Comparison of ENCODE assay signal across 1 cellular context in genomic region chr20:34825530-34826362, GRCh38.
A peak's percentile ranks its signal among the peaks of the same experiment; 100 is the strongest.
TF ChIP-seq lines count a peak whose summit lies in the region.

NCOA6 (minus strand) TSS chr20:34825651; CDS start chr20:34782355, 43,296 bp downstream.

TF ChIP-seq in HepG2, 621 proteins besides CTCF, POLR2A, EP300 and RAD21 (continued from another document and continues in another):
- TF ChIP-seq KIAA2018 (CRISPR knock-in tag; IDR thresholded peaks at IDR 0.05; ENCODE audit: borderline replicate concordance): no peak
- no peak for TF ChIP-seq ZNF33A (CRISPR knock-in tag; IDR thresholded peaks at IDR 0.05; ENCODE audit: borderline replicate concordance)
- TF ChIP-seq ATF4 (CRISPR knock-in tag; IDR thresholded peaks at IDR 0.05): no peak
- TF ChIP-seq HOXA5 (CRISPR knock-in tag; IDR thresholded peaks at IDR 0.05): 0 out of 2 replicates have a peak, but pooled peaks have one; percentile 67
- no peak for TF ChIP-seq ELK4 (CRISPR knock-in tag; IDR thresholded peaks at IDR 0.05; ENCODE audit: borderline replicate concordance)
- TF ChIP-seq ZNF768 (CRISPR knock-in tag; IDR thresholded peaks at IDR 0.05): peak; percentile 58; the same call in 1 of the 2 replicates
- TF ChIP-seq ZBTB37 (CRISPR knock-in tag; IDR thresholded peaks at IDR 0.05): no peak
- no peak for TF ChIP-seq CENPT (CRISPR knock-in tag; IDR thresholded peaks at IDR 0.05; ENCODE audit: low read depth)
- TF ChIP-seq ZNF510 (CRISPR knock-in tag; IDR thresholded peaks at IDR 0.05; ENCODE audit: low read depth): no peak
- no peak for TF ChIP-seq UBTF (CRISPR knock-in tag; IDR thresholded peaks at IDR 0.05)
- peak; percentile 38 for TF ChIP-seq HDAC2 (CRISPR knock-in tag; IDR thresholded peaks at IDR 0.05)
- TF ChIP-seq EEA1 (CRISPR knock-in tag; IDR thresholded peaks at IDR 0.05; ENCODE audit: borderline replicate concordance): no peak
- TF ChIP-seq SOX6 (IDR thresholded peaks at IDR 0.05): no peak
- no peak; the same call in 1 of the 2 replicates for TF ChIP-seq SOX6 (CRISPR knock-in tag; IDR thresholded peaks at IDR 0.05)
- no peak for TF ChIP-seq CC2D1A (CRISPR knock-in tag; IDR thresholded peaks at IDR 0.05)
- peak; percentile 45; the same call in 1 of the 2 replicates for TF ChIP-seq AHR (CRISPR knock-in tag; IDR thresholded peaks at IDR 0.05)
- no peak for TF ChIP-seq ZBTB7A (CRISPR knock-in tag; IDR thresholded peaks at IDR 0.05)
- TF ChIP-seq ZNF263 (CRISPR knock-in tag; IDR thresholded peaks at IDR 0.05): no peak
- TF ChIP-seq PHF21A (CRISPR knock-in tag; IDR thresholded peaks at IDR 0.05): no peak; the same call in 1 of the 2 replicates
- 0 out of 2 replicates have a peak, but pooled peaks have one; percentile 16 for TF ChIP-seq WIZ (CRISPR knock-in tag; IDR thresholded peaks at IDR 0.05)
- TF ChIP-seq ZNF709 (CRISPR knock-in tag; IDR thresholded peaks at IDR 0.05): no peak
- no peak for TF ChIP-seq SMYD3 (CRISPR knock-in tag; IDR thresholded peaks at IDR 0.05)
- TF ChIP-seq ZFP36L1 (CRISPR knock-in tag; IDR thresholded peaks at IDR 0.05): peak; percentile 61; the same call in 1 of the 2 replicates
- TF ChIP-seq ELF3 (CRISPR knock-in tag; IDR thresholded peaks at IDR 0.05): 0 out of 2 replicates have a peak, but pooled peaks have one; percentile 33
- TF ChIP-seq NONO (IDR thresholded peaks at IDR 0.05): no peak
- TF ChIP-seq NONO (CRISPR knock-in tag; conservative IDR thresholded peaks at IDR 0.05): peak; percentile 57
- TF ChIP-seq RNF219 (CRISPR knock-in tag; IDR thresholded peaks at IDR 0.05): no peak
- peak; percentile 6 for TF ChIP-seq HNRNPLL (IDR thresholded peaks at IDR 0.05; ENCODE audit: low read depth, low read length, poor library complexity, severe bottlenecking)
- no peak for TF ChIP-seq ZNF484 (CRISPR knock-in tag; IDR thresholded peaks at IDR 0.05; ENCODE audit: borderline replicate concordance, low read depth)
- TF ChIP-seq ZBTB8A (CRISPR knock-in tag; IDR thresholded peaks at IDR 0.05; ENCODE audit: borderline replicate concordance, low read depth): no peak
- TF ChIP-seq TCF12 (IDR thresholded peaks at IDR 0.05): no peak
- TF ChIP-seq TCF12 (CRISPR knock-in tag; IDR thresholded peaks at IDR 0.05): no peak
- no peak for TF ChIP-seq ZNF766 (CRISPR knock-in tag; IDR thresholded peaks at IDR 0.05; ENCODE audit: borderline replicate concordance)
- no peak for TF ChIP-seq ZNF598 (CRISPR knock-in tag; IDR thresholded peaks at IDR 0.05; ENCODE audit: borderline replicate concordance)
- no peak for TF ChIP-seq ZEB1 (IDR thresholded peaks at IDR 0.05; ENCODE audit: insufficient replicate concordance, low read depth)
- no peak for TF ChIP-seq HNF4A (CRISPR knock-in tag; IDR thresholded peaks at IDR 0.05)
- TF ChIP-seq KLF9 (CRISPR knock-in tag; IDR thresholded peaks at IDR 0.05; ENCODE audit: low read depth): no peak
- no peak for TF ChIP-seq ZNF609 (CRISPR knock-in tag; IDR thresholded peaks at IDR 0.05; ENCODE audit: borderline replicate concordance)
- TF ChIP-seq ZNF225 (CRISPR knock-in tag; IDR thresholded peaks at IDR 0.05): no peak
- TF ChIP-seq ZNF839 (CRISPR knock-in tag; IDR thresholded peaks at IDR 0.05; ENCODE audit: borderline replicate concordance): no peak
